2 cellular contexts compared by ENCODE assay signal in the genomic region with DNA sequence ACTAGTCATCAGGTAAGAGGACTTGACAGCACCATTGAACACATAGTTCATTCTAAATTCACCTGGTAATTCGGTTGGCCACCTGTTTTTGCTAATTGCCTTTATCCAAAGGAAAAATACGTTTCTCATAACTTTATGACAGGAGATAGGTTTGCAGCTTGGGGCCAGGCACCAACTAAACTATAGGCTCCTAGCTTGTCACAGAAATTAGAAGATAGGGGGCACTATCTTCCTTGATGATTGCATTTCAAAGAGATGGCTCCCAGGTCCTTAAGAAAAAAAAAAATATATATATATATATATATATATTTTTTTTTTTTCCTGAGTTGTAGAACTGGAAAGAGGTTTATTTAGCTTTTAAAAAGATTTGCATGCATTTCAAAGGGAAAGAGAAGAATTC.
TF ChIP-seq lines count a peak whose summit lies in the region.

No MANE protein-coding gene starts in this region.

TF ChIP-seq in Ishikawa, 13 proteins besides CTCF, POLR2A, EP300 and RAD21 (continued from another document):
- TF ChIP-seq CREB1 (IDR thresholded peaks at IDR 0.05; ENCODE audit: low read depth) (no peak), YY1 (IDR thresholded peaks at IDR 0.05; ENCODE audit: low read depth) (no peak), ZBTB7A (IDR thresholded peaks at IDR 0.05; ENCODE audit: low read depth) (no peak), TCF12 (IDR thresholded peaks at IDR 0.05; ENCODE audit: low read depth) (no peak), NFIC (IDR thresholded peaks at IDR 0.05) (no peak), USF1 (IDR thresholded peaks at IDR 0.05) (no peak)
- TF ChIP-seq, protein P1, sequence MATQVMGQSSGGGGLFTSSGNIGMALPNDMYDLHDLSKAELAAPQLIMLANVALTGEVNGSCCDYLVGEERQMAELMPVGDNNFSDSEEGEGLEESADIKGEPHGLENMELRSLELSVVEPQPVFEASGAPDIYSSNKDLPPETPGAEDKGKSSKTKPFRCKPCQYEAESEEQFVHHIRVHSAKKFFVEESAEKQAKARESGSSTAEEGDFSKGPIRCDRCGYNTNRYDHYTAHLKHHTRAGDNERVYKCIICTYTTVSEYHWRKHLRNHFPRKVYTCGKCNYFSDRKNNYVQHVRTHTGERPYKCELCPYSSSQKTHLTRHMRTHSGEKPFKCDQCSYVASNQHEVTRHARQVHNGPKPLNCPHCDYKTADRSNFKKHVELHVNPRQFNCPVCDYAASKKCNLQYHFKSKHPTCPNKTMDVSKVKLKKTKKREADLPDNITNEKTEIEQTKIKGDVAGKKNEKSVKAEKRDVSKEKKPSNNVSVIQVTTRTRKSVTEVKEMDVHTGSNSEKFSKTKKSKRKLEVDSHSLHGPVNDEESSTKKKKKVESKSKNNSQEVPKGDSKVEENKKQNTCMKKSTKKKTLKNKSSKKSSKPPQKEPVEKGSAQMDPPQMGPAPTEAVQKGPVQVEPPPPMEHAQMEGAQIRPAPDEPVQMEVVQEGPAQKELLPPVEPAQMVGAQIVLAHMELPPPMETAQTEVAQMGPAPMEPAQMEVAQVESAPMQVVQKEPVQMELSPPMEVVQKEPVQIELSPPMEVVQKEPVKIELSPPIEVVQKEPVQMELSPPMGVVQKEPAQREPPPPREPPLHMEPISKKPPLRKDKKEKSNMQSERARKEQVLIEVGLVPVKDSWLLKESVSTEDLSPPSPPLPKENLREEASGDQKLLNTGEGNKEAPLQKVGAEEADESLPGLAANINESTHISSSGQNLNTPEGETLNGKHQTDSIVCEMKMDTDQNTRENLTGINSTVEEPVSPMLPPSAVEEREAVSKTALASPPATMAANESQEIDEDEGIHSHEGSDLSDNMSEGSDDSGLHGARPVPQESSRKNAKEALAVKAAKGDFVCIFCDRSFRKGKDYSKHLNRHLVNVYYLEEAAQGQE (IDR thresholded peaks at IDR 0.05; ENCODE audit: low read depth), result no peak

TF ChIP-seq in GM12878, 131 proteins besides CTCF, POLR2A, EP300 and RAD21 (continued from another document):
- TF ChIP-seq, protein P1 (IDR thresholded peaks at IDR 0.05; ENCODE audit: low read depth, low read length), result no peak
- TF ChIP-seq SUZ12 (IDR thresholded peaks at IDR 0.05; ENCODE audit: unreplicated experiment), result no peak
